Comparison of ENCODE assay signal across 8 cellular contexts in genomic region chr18:55477537-55478300, GRCh38.
A peak's percentile ranks its signal among the peaks of the same experiment; 100 is the strongest.
DNase-seq lines count a peak whose midpoint lies in the region; ATAC-seq and FAIRE-seq lines count a peak whose summit lies in the region.

No MANE protein-coding gene starts in this region.

- H3K9me3 Mint-ChIP-seq in CD4-positive, alpha-beta memory T cell = no peaks in the 10 kb centered on the region

- FAIRE-seq in GM19239 (lab: Jason Lieb, UNC) = peak; percentile 96

- H3K4me3 ChIP-seq in CD4-positive, alpha-beta memory T cell (ENCODE audit: low read length in 2 of 2) = peak overlapping the region; percentile 8 to 58
- peak overlapping the region; percentile 61 for H3K4me3 ChIP-seq in effector memory CD4-positive, alpha-beta T cell (ENCODE audit: insufficient read depth, low read depth, low read length, poor library complexity, severe bottlenecking)
- H3K4me3 ChIP-seq in muscle layer of duodenum (ENCODE audit: low read depth in 1 of 2, low read length in 2 of 2) = peak overlapping the region; percentile 70 to 76

- CTCF ChIA-PET in CD4-positive, alpha-beta memory T cell (lab: Charles Lee; ENCODE audit: partially characterized antibody) = no interaction called here

- peaks cover 0 to 1% of the 10 kb centered on the region in 2 donors for H3K36me3 Mint-ChIP-seq in CD4-positive, alpha-beta memory T cell

- H3K4me3 Mint-ChIP-seq in CD4-positive, alpha-beta memory T cell = peak overlapping the region; percentile 86 to 96 (median 92)

- POLR2A ChIA-PET in CD4-positive, alpha-beta memory T cell (lab: Charles Lee; ENCODE audit: partially characterized antibody) = no interaction called here

- no peaks in the 10 kb centered on the region for H3K27me3 ChIP-seq in CD4-positive, alpha-beta memory T cell (ENCODE audit: insufficient read depth, low read length)
- no peaks in the 10 kb centered on the region for H3K27me3 ChIP-seq in effector memory CD4-positive, alpha-beta T cell (replicated peaks; ENCODE audit: control insufficient read depth, insufficient read depth, low read length, poor library complexity, severe bottlenecking)
- H3K27me3 ChIP-seq in muscle layer of duodenum (ENCODE audit: low read depth, low read length) = no peaks in the 10 kb centered on the region

- no peaks in the 10 kb centered on the region for H3K36me3 ChIP-seq in CD4-positive, alpha-beta memory T cell (ENCODE audit: insufficient read depth, low read length)
- no peaks in the 10 kb centered on the region for H3K36me3 ChIP-seq in effector memory CD4-positive, alpha-beta T cell (ENCODE audit: control insufficient read depth, insufficient read depth, low read length)
- no peaks in the 10 kb centered on the region for H3K36me3 ChIP-seq in muscle layer of duodenum (ENCODE audit: control insufficient read depth in 1 of 2, insufficient read depth in 2 of 2, low read length in 2 of 2)

- H3K4me1 Mint-ChIP-seq in CD4-positive, alpha-beta memory T cell = peaks cover 12 to 20% (median 16%) of the 10 kb centered on the region in 4 donors

- intact Hi-C loops in CD4-positive, alpha-beta memory T cell (cut with micrococcal nuclease) = no loop called here

- H3K9me3 ChIP-seq in CD4-positive, alpha-beta memory T cell (ENCODE audit: control insufficient read depth in 1 of 2, low read length in 2 of 2) = no peaks in the 10 kb centered on the region
- no peaks in the 10 kb centered on the region for H3K9me3 ChIP-seq in effector memory CD4-positive, alpha-beta T cell (ENCODE audit: control insufficient read depth, low read length)
- H3K9me3 ChIP-seq in muscle layer of duodenum (ENCODE audit: control insufficient read depth in 1 of 2, low read length in 2 of 2) = no peaks in the 10 kb centered on the region

- peak; percentile 91 for ATAC-seq in HG03378 (IDR thresholded peaks at IDR 0.05; ENCODE audit: unreplicated experiment)

- peak in 4 of 5 donors; percentile 8 to 34 (median 14) for DNase-seq in CD4-positive, alpha-beta memory T cell
- DNase-seq in GM19239 (ENCODE audit: insufficient read length, low spot score) = no peak
- peak; percentile 4 for DNase-seq in SW480 (ENCODE audit: low spot score)
- no peak for DNase-seq in effector memory CD4-positive, alpha-beta T cell
- no peak for DNase-seq in HK-2 (ENCODE audit: unreplicated experiment)
- no peak for DNase-seq in NCI-H524 (lab: John Stamatoyannopoulos, UW)

- peak overlapping the region; percentile 29 for H3K27ac ChIP-seq in CD4-positive, alpha-beta memory T cell (ENCODE audit: low read depth, low read length)
- H3K27ac ChIP-seq in effector memory CD4-positive, alpha-beta T cell (ENCODE audit: insufficient read depth, low read length, poor library complexity, severe bottlenecking) = no peak overlapping the region
- peak overlapping the region; percentile 92 for H3K27ac ChIP-seq in muscle layer of duodenum (ENCODE audit: low read length)

- H3K27ac Mint-ChIP-seq in CD4-positive, alpha-beta memory T cell = peak overlapping the region in 6 of 7 donors; percentile 65 to 94 (median 85)

- no peaks in the 10 kb centered on the region for H3K27me3 Mint-ChIP-seq in CD4-positive, alpha-beta memory T cell

- peaks cover 18% of the 10 kb centered on the region for H3K4me1 ChIP-seq in CD4-positive, alpha-beta memory T cell (ENCODE audit: insufficient read depth, low read length)
- no peaks in the 10 kb centered on the region for H3K4me1 ChIP-seq in effector memory CD4-positive, alpha-beta T cell (ENCODE audit: control insufficient read depth, insufficient read depth, low read length, poor library complexity, severe bottlenecking)
- H3K4me1 ChIP-seq in muscle layer of duodenum (ENCODE audit: control insufficient read depth in 1 of 2, insufficient read depth in 2 of 2, low read length in 2 of 2) = peaks cover 0 to 5% of the 10 kb centered on the region in 2 donors

Comparison
In these comparisons a context has a peak if more than half of its experiments do, and no peak if none do; other contexts are left out.
1. DNase-seq: peak in CD4-positive, alpha-beta memory T cell (4 of 5) and SW480 (single experiment); none in GM19239 (single experiment), effector memory CD4-positive, alpha-beta T cell (0 of 3), HK-2 (single experiment) and NCI-H524 (0 of 2).
2. Peak in every context shown above with its lines, with median percentiles within 50 percentile points of each other: H3K4me3 ChIP-seq.